1 cellular context compared by ENCODE assay signal in the genomic region with DNA sequence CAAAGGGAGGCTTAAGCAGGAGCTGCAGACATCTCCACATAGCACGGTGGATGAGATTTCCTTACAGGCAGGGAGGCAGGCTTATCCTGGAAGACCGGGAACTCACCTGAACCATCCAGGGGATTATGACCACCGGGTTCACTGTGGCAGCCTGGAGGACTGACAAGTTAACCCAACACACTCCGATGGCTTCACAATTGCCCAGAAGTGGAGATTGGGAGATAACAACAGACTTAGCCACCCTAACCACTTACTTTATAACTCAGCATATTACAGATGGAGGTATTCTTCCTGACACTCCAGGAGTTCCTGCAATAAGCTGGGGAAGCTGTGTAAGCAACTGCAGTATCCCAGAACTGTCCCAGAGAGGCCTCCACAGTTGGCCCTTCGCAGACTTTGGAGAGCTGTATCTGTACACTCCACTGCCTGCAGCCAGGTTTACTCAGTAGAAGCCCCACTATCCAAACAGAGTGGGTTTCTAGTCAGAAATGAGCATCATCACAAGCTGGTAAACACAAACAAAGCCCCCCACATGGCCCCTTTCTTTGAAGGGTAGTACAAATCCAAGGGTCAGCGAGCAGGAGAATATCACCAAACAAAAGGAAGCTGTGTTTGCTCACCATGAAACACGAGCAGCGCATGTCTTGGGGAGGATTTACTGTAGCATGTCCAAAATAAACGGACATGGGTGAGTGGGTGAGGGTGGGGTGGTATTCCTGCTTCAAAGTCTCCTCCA.
TF ChIP-seq lines count a peak whose summit lies in the region.

No MANE protein-coding gene starts in this region.

TF ChIP-seq in HepG2, 621 proteins besides CTCF, POLR2A, EP300 and RAD21 (continued from another document and continues in another):
- TF ChIP-seq, protein P1, sequence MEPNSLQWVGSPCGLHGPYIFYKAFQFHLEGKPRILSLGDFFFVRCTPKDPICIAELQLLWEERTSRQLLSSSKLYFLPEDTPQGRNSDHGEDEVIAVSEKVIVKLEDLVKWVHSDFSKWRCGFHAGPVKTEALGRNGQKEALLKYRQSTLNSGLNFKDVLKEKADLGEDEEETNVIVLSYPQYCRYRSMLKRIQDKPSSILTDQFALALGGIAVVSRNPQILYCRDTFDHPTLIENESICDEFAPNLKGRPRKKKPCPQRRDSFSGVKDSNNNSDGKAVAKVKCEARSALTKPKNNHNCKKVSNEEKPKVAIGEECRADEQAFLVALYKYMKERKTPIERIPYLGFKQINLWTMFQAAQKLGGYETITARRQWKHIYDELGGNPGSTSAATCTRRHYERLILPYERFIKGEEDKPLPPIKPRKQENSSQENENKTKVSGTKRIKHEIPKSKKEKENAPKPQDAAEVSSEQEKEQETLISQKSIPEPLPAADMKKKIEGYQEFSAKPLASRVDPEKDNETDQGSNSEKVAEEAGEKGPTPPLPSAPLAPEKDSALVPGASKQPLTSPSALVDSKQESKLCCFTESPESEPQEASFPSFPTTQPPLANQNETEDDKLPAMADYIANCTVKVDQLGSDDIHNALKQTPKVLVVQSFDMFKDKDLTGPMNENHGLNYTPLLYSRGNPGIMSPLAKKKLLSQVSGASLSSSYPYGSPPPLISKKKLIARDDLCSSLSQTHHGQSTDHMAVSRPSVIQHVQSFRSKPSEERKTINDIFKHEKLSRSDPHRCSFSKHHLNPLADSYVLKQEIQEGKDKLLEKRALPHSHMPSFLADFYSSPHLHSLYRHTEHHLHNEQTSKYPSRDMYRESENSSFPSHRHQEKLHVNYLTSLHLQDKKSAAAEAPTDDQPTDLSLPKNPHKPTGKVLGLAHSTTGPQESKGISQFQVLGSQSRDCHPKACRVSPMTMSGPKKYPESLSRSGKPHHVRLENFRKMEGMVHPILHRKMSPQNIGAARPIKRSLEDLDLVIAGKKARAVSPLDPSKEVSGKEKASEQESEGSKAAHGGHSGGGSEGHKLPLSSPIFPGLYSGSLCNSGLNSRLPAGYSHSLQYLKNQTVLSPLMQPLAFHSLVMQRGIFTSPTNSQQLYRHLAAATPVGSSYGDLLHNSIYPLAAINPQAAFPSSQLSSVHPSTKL (CRISPR knock-in tag; IDR thresholded peaks at IDR 0.05), result peak; percentile 86
- TF ChIP-seq FOXJ3 (CRISPR knock-in tag; IDR thresholded peaks at IDR 0.05; ENCODE audit: borderline replicate concordance) (peak; percentile 30; the same call in 1 of the 2 replicates), NFIC (IDR thresholded peaks at IDR 0.05; ENCODE audit: low read length) (peak; percentile 75; the same call in 1 of the 2 replicates), SALL1 (CRISPR knock-in tag; IDR thresholded peaks at IDR 0.05) (peak; percentile 62), RORA (CRISPR knock-in tag; IDR thresholded peaks at IDR 0.05) (0 out of 2 replicates have a peak, but pooled peaks have one; percentile 34), YY1 (IDR thresholded peaks at IDR 0.05; ENCODE audit: insufficient read depth, insufficient replicate concordance, low read depth, low read length) (no peak), SIX1 (CRISPR knock-in tag; IDR thresholded peaks at IDR 0.05; ENCODE audit: borderline replicate concordance) (peak; percentile 52; the same call in 1 of the 2 replicates), ZNF510 (CRISPR knock-in tag; IDR thresholded peaks at IDR 0.05; ENCODE audit: low read depth) (no peak), POGZ (CRISPR knock-in tag; IDR thresholded peaks at IDR 0.05) (0 out of 2 replicates have a peak, but pooled peaks have one; percentile 9), IRF2 (CRISPR knock-in tag; IDR thresholded peaks at IDR 0.05) (peak; percentile 57; the same call in 1 of the 2 replicates), XRCC5 (optimal IDR thresholded peaks at IDR 0.05; ENCODE audit: low read length) (peak; percentile 41), NCOA2 (CRISPR knock-in tag; IDR thresholded peaks at IDR 0.05) (peak; percentile 69), HMG20A (CRISPR knock-in tag; IDR thresholded peaks at IDR 0.05; ENCODE audit: borderline replicate concordance) (peak; percentile 62; the same call in 1 of the 2 replicates), JARID2 (CRISPR knock-in tag; IDR thresholded peaks at IDR 0.05; ENCODE audit: insufficient replicate concordance) (no peak), GATAD2A (CRISPR knock-in tag; IDR thresholded peaks at IDR 0.05) (peak; percentile 84), GFI1 (CRISPR knock-in tag; IDR thresholded peaks at IDR 0.05; ENCODE audit: borderline replicate concordance) (peak; percentile 21; the same call in 1 of the 2 replicates), ZNF501 (CRISPR knock-in tag; IDR thresholded peaks at IDR 0.05) (peak; percentile 50; the same call in 1 of the 2 replicates), ASH2L (IDR thresholded peaks at IDR 0.05; ENCODE audit: insufficient read length, low read depth, low read length) (peak; percentile 27), FOXA3 (CRISPR knock-in tag; IDR thresholded peaks at IDR 0.05) (peak; percentile 65), RCOR2 (CRISPR knock-in tag; IDR thresholded peaks at IDR 0.05) (0 out of 2 replicates have a peak, but pooled peaks have one; percentile 19), ZFY (CRISPR knock-in tag; IDR thresholded peaks at IDR 0.05) (0 out of 2 replicates have a peak, but pooled peaks have one; percentile 14), SMARCE1 (IDR thresholded peaks at IDR 0.05; ENCODE audit: borderline replicate concordance) (no peak), MIER3 (CRISPR knock-in tag; IDR thresholded peaks at IDR 0.05; ENCODE audit: borderline replicate concordance) (0 out of 2 replicates have a peak, but pooled peaks have one; percentile 38), ZBTB20 (CRISPR knock-in tag; IDR thresholded peaks at IDR 0.05; ENCODE audit: borderline replicate concordance, low read depth) (peak; percentile 34; the same call in 1 of the 2 replicates), PHF8 (CRISPR knock-in tag; IDR thresholded peaks at IDR 0.05) (peak; percentile 5; the same call in 1 of the 2 replicates), NR2F2 (IDR thresholded peaks at IDR 0.05; ENCODE audit: borderline replicate concordance, low read depth) (peak; percentile 55; the same call in 1 of the 2 replicates), PPARG (CRISPR knock-in tag; conservative IDR thresholded peaks at IDR 0.05) (peak; percentile 29; the same call in 1 of the 2 replicates), CREM (IDR thresholded peaks at IDR 0.05) (peak; percentile 70; the same call in 1 of the 2 replicates), CREM (CRISPR knock-in tag; IDR thresholded peaks at IDR 0.05) (no peak), ZNF670 (CRISPR knock-in tag; IDR thresholded peaks at IDR 0.05; ENCODE audit: borderline replicate concordance) (0 out of 2 replicates have a peak, but pooled peaks have one; percentile 28), PITX1 (CRISPR knock-in tag; IDR thresholded peaks at IDR 0.05) (peak; percentile 77), RXRB (CRISPR knock-in tag; IDR thresholded peaks at IDR 0.05; ENCODE audit: borderline replicate concordance) (peak; percentile 53)
- TF ChIP-seq, protein P2, sequence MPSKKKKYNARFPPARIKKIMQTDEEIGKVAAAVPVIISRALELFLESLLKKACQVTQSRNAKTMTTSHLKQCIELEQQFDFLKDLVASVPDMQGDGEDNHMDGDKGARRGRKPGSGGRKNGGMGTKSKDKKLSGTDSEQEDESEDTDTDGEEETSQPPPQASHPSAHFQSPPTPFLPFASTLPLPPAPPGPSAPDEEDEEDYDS (CRISPR knock-in tag; IDR thresholded peaks at IDR 0.05), result 0 out of 2 replicates have a peak, but pooled peaks have one; percentile 12
- TF ChIP-seq, protein P3, sequence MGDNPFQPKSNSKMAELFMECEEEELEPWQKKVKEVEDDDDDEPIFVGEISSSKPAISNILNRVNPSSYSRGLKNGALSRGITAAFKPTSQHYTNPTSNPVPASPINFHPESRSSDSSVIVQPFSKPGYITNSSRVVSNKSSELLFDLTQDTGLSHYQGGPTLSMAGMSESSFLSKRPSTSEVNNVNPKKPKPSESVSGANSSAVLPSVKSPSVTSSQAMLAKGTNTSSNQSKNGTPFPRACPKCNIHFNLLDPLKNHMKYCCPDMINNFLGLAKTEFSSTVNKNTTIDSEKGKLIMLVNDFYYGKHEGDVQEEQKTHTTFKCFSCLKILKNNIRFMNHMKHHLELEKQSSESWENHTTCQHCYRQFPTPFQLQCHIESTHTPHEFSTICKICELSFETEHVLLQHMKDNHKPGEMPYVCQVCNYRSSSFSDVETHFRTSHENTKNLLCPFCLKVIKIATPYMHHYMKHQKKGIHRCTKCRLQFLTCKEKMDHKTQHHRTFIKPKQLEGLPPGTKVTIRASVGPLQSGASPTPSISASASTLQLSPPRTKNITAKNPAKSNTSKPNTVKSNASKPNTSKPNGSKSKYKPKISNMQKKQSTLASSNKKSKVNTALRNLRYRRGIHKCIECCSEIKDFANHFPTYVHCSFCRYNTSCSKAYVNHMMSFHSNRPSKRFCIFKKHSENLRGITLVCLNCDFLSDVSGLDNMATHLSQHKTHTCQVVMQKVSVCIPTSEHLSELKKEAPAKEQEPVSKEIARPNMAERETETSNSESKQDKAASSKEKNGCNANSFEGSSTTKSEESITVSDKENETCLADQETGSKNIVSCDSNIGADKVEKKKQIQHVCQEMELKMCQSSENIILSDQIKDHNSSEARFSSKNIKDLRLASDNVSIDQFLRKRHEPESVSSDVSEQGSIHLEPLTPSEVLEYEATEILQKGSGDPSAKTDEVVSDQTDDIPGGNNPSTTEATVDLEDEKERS (CRISPR knock-in tag; IDR thresholded peaks at IDR 0.05), result no peak
- TF ChIP-seq, protein P4, sequence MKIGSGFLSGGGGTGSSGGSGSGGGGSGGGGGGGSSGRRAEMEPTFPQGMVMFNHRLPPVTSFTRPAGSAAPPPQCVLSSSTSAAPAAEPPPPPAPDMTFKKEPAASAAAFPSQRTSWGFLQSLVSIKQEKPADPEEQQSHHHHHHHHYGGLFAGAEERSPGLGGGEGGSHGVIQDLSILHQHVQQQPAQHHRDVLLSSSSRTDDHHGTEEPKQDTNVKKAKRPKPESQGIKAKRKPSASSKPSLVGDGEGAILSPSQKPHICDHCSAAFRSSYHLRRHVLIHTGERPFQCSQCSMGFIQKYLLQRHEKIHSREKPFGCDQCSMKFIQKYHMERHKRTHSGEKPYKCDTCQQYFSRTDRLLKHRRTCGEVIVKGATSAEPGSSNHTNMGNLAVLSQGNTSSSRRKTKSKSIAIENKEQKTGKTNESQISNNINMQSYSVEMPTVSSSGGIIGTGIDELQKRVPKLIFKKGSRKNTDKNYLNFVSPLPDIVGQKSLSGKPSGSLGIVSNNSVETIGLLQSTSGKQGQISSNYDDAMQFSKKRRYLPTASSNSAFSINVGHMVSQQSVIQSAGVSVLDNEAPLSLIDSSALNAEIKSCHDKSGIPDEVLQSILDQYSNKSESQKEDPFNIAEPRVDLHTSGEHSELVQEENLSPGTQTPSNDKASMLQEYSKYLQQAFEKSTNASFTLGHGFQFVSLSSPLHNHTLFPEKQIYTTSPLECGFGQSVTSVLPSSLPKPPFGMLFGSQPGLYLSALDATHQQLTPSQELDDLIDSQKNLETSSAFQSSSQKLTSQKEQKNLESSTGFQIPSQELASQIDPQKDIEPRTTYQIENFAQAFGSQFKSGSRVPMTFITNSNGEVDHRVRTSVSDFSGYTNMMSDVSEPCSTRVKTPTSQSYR (CRISPR knock-in tag; IDR thresholded peaks at IDR 0.05; ENCODE audit: borderline replicate concordance), result 0 out of 2 replicates have a peak, but pooled peaks have one; percentile 17
- TF ChIP-seq, protein P5, sequence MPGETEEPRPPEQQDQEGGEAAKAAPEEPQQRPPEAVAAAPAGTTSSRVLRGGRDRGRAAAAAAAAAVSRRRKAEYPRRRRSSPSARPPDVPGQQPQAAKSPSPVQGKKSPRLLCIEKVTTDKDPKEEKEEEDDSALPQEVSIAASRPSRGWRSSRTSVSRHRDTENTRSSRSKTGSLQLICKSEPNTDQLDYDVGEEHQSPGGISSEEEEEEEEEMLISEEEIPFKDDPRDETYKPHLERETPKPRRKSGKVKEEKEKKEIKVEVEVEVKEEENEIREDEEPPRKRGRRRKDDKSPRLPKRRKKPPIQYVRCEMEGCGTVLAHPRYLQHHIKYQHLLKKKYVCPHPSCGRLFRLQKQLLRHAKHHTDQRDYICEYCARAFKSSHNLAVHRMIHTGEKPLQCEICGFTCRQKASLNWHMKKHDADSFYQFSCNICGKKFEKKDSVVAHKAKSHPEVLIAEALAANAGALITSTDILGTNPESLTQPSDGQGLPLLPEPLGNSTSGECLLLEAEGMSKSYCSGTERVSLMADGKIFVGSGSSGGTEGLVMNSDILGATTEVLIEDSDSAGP (CRISPR knock-in tag; IDR thresholded peaks at IDR 0.05; ENCODE audit: borderline replicate concordance), result no peak
- TF ChIP-seq, protein P6, sequence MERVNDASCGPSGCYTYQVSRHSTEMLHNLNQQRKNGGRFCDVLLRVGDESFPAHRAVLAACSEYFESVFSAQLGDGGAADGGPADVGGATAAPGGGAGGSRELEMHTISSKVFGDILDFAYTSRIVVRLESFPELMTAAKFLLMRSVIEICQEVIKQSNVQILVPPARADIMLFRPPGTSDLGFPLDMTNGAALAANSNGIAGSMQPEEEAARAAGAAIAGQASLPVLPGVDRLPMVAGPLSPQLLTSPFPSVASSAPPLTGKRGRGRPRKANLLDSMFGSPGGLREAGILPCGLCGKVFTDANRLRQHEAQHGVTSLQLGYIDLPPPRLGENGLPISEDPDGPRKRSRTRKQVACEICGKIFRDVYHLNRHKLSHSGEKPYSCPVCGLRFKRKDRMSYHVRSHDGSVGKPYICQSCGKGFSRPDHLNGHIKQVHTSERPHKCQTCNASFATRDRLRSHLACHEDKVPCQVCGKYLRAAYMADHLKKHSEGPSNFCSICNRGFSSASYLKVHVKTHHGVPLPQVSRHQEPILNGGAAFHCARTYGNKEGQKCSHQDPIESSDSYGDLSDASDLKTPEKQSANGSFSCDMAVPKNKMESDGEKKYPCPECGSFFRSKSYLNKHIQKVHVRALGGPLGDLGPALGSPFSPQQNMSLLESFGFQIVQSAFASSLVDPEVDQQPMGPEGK (CRISPR knock-in tag; IDR thresholded peaks at IDR 0.05), result peak; percentile 73; the same call in 1 of the 2 replicates
- TF ChIP-seq, protein P7, sequence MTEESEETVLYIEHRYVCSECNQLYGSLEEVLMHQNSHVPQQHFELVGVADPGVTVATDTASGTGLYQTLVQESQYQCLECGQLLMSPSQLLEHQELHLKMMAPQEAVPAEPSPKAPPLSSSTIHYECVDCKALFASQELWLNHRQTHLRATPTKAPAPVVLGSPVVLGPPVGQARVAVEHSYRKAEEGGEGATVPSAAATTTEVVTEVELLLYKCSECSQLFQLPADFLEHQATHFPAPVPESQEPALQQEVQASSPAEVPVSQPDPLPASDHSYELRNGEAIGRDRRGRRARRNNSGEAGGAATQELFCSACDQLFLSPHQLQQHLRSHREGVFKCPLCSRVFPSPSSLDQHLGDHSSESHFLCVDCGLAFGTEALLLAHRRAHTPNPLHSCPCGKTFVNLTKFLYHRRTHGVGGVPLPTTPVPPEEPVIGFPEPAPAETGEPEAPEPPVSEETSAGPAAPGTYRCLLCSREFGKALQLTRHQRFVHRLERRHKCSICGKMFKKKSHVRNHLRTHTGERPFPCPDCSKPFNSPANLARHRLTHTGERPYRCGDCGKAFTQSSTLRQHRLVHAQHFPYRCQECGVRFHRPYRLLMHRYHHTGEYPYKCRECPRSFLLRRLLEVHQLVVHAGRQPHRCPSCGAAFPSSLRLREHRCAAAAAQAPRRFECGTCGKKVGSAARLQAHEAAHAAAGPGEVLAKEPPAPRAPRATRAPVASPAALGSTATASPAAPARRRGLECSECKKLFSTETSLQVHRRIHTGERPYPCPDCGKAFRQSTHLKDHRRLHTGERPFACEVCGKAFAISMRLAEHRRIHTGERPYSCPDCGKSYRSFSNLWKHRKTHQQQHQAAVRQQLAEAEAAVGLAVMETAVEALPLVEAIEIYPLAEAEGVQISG (CRISPR knock-in tag; IDR thresholded peaks at IDR 0.05), result 0 out of 2 replicates have a peak, but pooled peaks have one; percentile 25
